Comparison of ENCODE assay signal across 8 cellular contexts in the genomic region with DNA sequence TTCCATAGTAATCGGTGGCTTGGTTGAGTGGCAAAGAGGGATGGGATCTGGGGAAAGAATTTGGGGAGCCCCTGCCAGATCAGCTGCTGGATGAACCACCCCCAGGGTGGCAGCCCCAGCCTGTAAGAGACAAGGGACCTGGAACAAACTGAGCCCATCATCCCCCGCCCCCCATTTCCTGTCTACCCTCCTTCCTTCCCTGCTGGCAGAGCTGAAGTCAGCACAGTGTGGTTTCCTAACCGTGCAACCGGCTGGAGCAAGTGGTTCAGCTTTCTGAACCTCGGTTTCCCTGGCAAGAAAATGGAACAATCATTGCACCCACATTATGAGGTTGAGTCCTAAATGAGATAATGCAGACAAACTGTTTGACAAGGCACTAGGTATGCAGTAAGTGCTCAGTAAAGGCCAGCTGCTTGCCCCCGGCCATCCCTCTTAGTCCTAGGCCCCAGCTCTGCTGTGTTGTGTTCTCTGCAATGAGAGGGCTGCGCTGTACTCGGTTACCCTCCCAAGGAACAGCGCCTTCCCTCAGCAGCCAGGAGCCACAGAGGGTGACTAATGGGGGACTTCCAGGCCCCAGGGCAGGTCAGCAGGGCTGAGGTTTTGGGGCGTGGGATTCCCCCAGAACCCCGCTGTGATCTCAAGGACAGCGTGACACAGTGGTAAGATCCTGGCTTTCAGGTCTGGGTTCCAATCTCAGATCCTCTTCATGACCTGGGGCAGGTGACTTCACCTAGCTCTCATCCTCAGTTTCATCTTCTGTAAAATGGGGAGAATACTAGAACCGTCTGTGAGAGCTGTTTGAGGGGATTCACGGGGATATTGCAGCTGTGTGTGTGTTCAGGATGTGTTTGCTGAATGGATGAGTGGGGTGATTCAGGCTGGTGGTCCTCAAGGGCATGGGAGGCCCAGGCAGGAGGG. TPM values are rescaled to one million over a fixed set of nuclear protein-coding genes. Genes with fewer than 3 reads are reported as not detected.
DNase-seq lines count a peak whose midpoint lies in the region; ATAC-seq and TF ChIP-seq lines count a peak whose summit lies in the region.

No MANE protein-coding gene starts in this region.

- H3K4me3 ChIP-seq in Loucy (ENCODE audit: low read length, poor library complexity, severe bottlenecking) (peak overlapping the region; percentile 51), right lobe of liver (no peak overlapping the region), PC-9 (no peak overlapping the region)

- H3K9ac ChIP-seq in Loucy (ENCODE audit: low read depth, low read length, poor library complexity, severe bottlenecking): peak overlapping the region; percentile 69

- TF ChIP-seq CTCF in Loucy (conservative IDR thresholded peaks at IDR 0.05; ENCODE audit: low read length) (no peak), right lobe of liver (IDR thresholded peaks at IDR 0.05) (no peak), mesothelial cell of epicardium (IDR thresholded peaks at IDR 0.05; ENCODE audit: unreplicated experiment) (no peak), PC-9 (conservative IDR thresholded peaks at IDR 0.05) (no peak)

- H3K36me3 ChIP-seq in Loucy (ENCODE audit: insufficient read depth, low read length) (no peaks in the 10 kb centered on the region), right lobe of liver (no peaks in the 10 kb centered on the region), PC-9 (ENCODE audit: low read depth) (no peaks in the 10 kb centered on the region)

- ATAC-seq in GM21576 (IDR thresholded peaks at IDR 0.05; ENCODE audit: unreplicated experiment): peak; percentile 77
- peak in 3 of 4 donors; percentile 10 to 36 (median 12) for ATAC-seq in right lobe of liver

- H3K4me3 Mint-ChIP-seq in mesothelial cell of epicardium: no peak overlapping the region

- WGBS in right lobe of liver (ENCODE audit: insufficient coverage, low coverage, low lambda C conversion rate, missing lambda C conversion rate): 45% methylated on average over 9 of the region's 14 CpGs

- peaks cover 22% of the 10 kb centered on the region for H3K4me1 ChIP-seq in Loucy (ENCODE audit: insufficient read depth, low read length, poor library complexity, severe bottlenecking)
- no peaks in the 10 kb centered on the region for H3K4me1 ChIP-seq in right lobe of liver
- H3K4me1 ChIP-seq in PC-9 (replicated peaks; ENCODE audit: insufficient read depth): peaks cover 17% of the 10 kb centered on the region

- TF ChIP-seq POLR2A in right lobe of liver (IDR thresholded peaks at IDR 0.05): no peak

- H3K9me3 ChIP-seq in Loucy (ENCODE audit: insufficient read depth, low read depth, low read length): no peaks in the 10 kb centered on the region
- no peaks in the 10 kb centered on the region for H3K9me3 ChIP-seq in right lobe of liver
- H3K9me3 ChIP-seq in PC-9 (ENCODE audit: insufficient read depth, low read depth): no peaks in the 10 kb centered on the region

- no TSS peak for BruUV-seq in PC-9 (replicated peaks; lab: Mats Ljungman, UMichigan)

- H3F3A ChIP-seq in Loucy (ENCODE audit: low read depth): no peaks in the 10 kb centered on the region
- 0 out of 2 replicates have a peak, but pooled peaks cover 10% of the 10 kb centered on the region for H3F3A ChIP-seq in PC-9 (ENCODE audit: insufficient read depth, low read depth)

- H4K20me1 ChIP-seq in Loucy (ENCODE audit: insufficient read depth, low read length, poor library complexity, severe bottlenecking) (no peaks in the 10 kb centered on the region), PC-9 (ENCODE audit: insufficient read depth) (no peaks in the 10 kb centered on the region)

- intact Hi-C loops in right lobe of liver (cut with DNase I) (no loop called here), PC-9 (cut with micrococcal nuclease; ENCODE audit: unreplicated experiment) (loop anchor here (5.0 to 10.0 kb wide), 3 partner anchors 102 to 702 kb away; a partner anchor contains a TSS)

- CTCF ChIA-PET in PC-9 (lab: Charles Lee): interaction anchor here (0.6 to 1.3 kb wide), 3 partner anchors 24 to 47 kb away, joined by 3 to 16 read pairs (median 7); no protein-coding TSS in a partner anchor

- H3K27ac ChIP-seq in right lobe of liver (no peak overlapping the region), substantia nigra (ENCODE audit: low read depth, low read length, poor library complexity, severe bottlenecking) (peak overlapping the region; percentile 39), PC-9 (no peak overlapping the region)

- no peaks in the 10 kb centered on the region for H3K36me3 Mint-ChIP-seq in mesothelial cell of epicardium

- POLR2A ChIA-PET in PC-9 (lab: Charles Lee; ENCODE audit: unreplicated experiment): no interaction called here

- peaks cover 5% of the 10 kb centered on the region for H3K9me3 Mint-ChIP-seq in mesothelial cell of epicardium

- H2AFZ ChIP-seq in Loucy (ENCODE audit: low read length) (no peak overlapping the region), PC-9 (no peak overlapping the region)

- H3K4me1 Mint-ChIP-seq in mesothelial cell of epicardium: peaks cover 24% of the 10 kb centered on the region

- H3K79me2 ChIP-seq in Loucy (ENCODE audit: insufficient read depth, low read length): no peaks in the 10 kb centered on the region
- no peaks in the 10 kb centered on the region for H3K79me2 ChIP-seq in PC-9 (ENCODE audit: low read depth)

- H3K27me3 Mint-ChIP-seq in mesothelial cell of epicardium (ENCODE audit: low read depth): no peaks in the 10 kb centered on the region

- H3K4me2 ChIP-seq in Loucy (ENCODE audit: low read depth, low read length, poor library complexity, severe bottlenecking) (peak overlapping the region; percentile 70), PC-9 (no peak overlapping the region)

- H3K9me2 ChIP-seq in Loucy (replicated peaks; ENCODE audit: low read depth, low read length) (no peaks in the 10 kb centered on the region), PC-9 (ENCODE audit: insufficient read depth) (no peaks in the 10 kb centered on the region)

- H3K27ac Mint-ChIP-seq in mesothelial cell of epicardium: no peak overlapping the region

- H3K27me3 ChIP-seq in Loucy (ENCODE audit: insufficient read depth, low read length, poor library complexity, severe bottlenecking) (no peaks in the 10 kb centered on the region), right lobe of liver (no peaks in the 10 kb centered on the region), PC-9 (ENCODE audit: insufficient read depth, low read depth) (no peaks in the 10 kb centered on the region)

- DNase-seq in EH (ENCODE audit: low read depth) (peak; percentile 35), activated T-cell treated with anti-CD3 and anti-CD28 coated beads for 48 hours (ENCODE audit: low read depth) (peak; percentile 78), right lobe of liver (no peak), substantia nigra (lab: John Stamatoyannopoulos, UW) (peak in 20 of 49 donors; percentile 4 to 50 (median 20)), mesothelial cell of epicardium (ENCODE audit: low spot score in 2 of 2, unreplicated experiment in 2 of 2) (no peak), PC-9 (no peak)

RNA-seq across cellular contexts. Expression of a gene that starts 16.5 kb away (rescaled TPM):
- total RNA-seq in right lobe of liver (1 to 10 TPM; 1.5 to 6.0 (median 3.1) TPM), mesothelial cell of epicardium (0.33 to 0.47 TPM in 2 of 3 replicates, not detected in the other), PC-9 (2021) (0.35 and 0.96 TPM in 2 replicates)

RNA-seq across cellular contexts. Expression of a gene that starts 19.3 kb away (rescaled TPM):
- total RNA-seq in right lobe of liver (under 1 TPM in 4 of 6 experiments, not detected in 2; 0.09 to 0.38 (median 0.22) TPM), mesothelial cell of epicardium (37.6 to 43.2 TPM (median 41.2 TPM) in 3 replicates), PC-9 (2021) (not detected in 2 replicates)

RNA-seq across cellular contexts. Expression of a gene that starts 54.8 kb away (rescaled TPM):
- total RNA-seq in right lobe of liver: 10 to 100 TPM; 36.7 to 81.8 (median 58.4) TPM
- total RNA-seq in mesothelial cell of epicardium: 64.9 to 66.0 TPM (median 65.8 TPM) in 3 replicates
- total RNA-seq in PC-9 (2021): 84.8 and 86.7 TPM in 2 replicates

RNA-seq across cellular contexts. Expression of a gene that starts 56.2 kb away (rescaled TPM):
- 10 to 100 TPM; 13.2 to 28.4 (median 20.6) TPM for total RNA-seq in right lobe of liver
- total RNA-seq in mesothelial cell of epicardium: 77.7 to 82.5 TPM (median 77.7 TPM) in 3 replicates
- 49.3 and 54.3 TPM in 2 replicates for total RNA-seq in PC-9 (2021)

Comparison
In these comparisons a context has a peak if more than half of its experiments do, and no peak if none do; other contexts are left out.
1. DNase-seq: peak in EH (single experiment) and activated T-cell treated with anti-CD3 and anti-CD28 coated beads for 48 hours (single experiment); none in right lobe of liver (0 of 3), mesothelial cell of epicardium (0 of 2) and PC-9 (0 of 2).
2. RNA of a gene that starts 19.3 kb away (total RNA-seq): 37.6 to 43.2 TPM in mesothelial cell of epicardium; 0.09 to 0.38 TPM in right lobe of liver and not detected in PC-9; every median in the first group is over 10 times any median in the second.